ENCODE assay signal across 8 cellular contexts in genomic region chr3:101809178-101810022, GRCh38. TPM values are rescaled to one million over a fixed set of nuclear protein-coding genes. Genes with fewer than 3 reads are reported as not detected.
DNase-seq lines count a peak whose midpoint lies in the region; ATAC-seq and TF ChIP-seq lines count a peak whose summit lies in the region.

No MANE protein-coding gene starts in this region.

- H3K27me3 Mint-ChIP-seq in CD4-positive, alpha-beta T cell = no peaks in the 10 kb centered on the region

- H3K4me1 Mint-ChIP-seq in CD4-positive, alpha-beta T cell (ENCODE audit: low read depth) = peaks cover 50% of the 10 kb centered on the region

- peak in 6 of 10 experiments; percentile 4 to 27 (median 20) for DNase-seq in CD4-positive, alpha-beta T cell
- DNase-seq in NAMALWA (ENCODE audit: low spot score) (peak; percentile 69), WERI-Rb-1 (no peak), fibroblast of mammary gland (ENCODE audit: low read depth) (peak; percentile 60), GM19238 (ENCODE audit: insufficient read length, low spot score) (no peak)

- H3K9me3 ChIP-seq in CD4-positive, alpha-beta T cell (ENCODE audit: control insufficient read depth, low read length) = no peaks in the 10 kb centered on the region
- H3K9me3 ChIP-seq in WERI-Rb-1 (ENCODE audit: severe bottlenecking) (no peaks in the 10 kb centered on the region), neutrophil (no peaks in the 10 kb centered on the region)

- H3K4me3 Mint-ChIP-seq in CD4-positive, alpha-beta T cell = no peak overlapping the region

- H3K9me3 Mint-ChIP-seq in CD4-positive, alpha-beta T cell = no peaks in the 10 kb centered on the region

- H3K27ac Mint-ChIP-seq in CD4-positive, alpha-beta T cell = peak overlapping the region; percentile 73

- H3K4me1 ChIP-seq in neutrophil (ENCODE audit: control insufficient read depth in 1 of 2, insufficient read depth in 1 of 2, low read depth in 1 of 2, low read length in 1 of 2) = peaks cover 17 to 18% of the 10 kb centered on the region in 2 experiments

- H3K4me3 ChIP-seq in WERI-Rb-1 (ENCODE audit: low read depth, low read length) (no peak overlapping the region), fibroblast of mammary gland (ENCODE audit: control insufficient read depth, low read depth, low read length) (no peak overlapping the region), neutrophil (ENCODE audit: low read depth in 1 of 2, low read length in 1 of 2) (no peak overlapping the region)

- no peaks in the 10 kb centered on the region for H3K27me3 ChIP-seq in CD4-positive, alpha-beta T cell (ENCODE audit: control insufficient read depth, insufficient read depth, low read length)
- no peaks in the 10 kb centered on the region for H3K27me3 ChIP-seq in WERI-Rb-1 (ENCODE audit: insufficient read depth, low read depth, severe bottlenecking)
- H3K27me3 ChIP-seq in neutrophil = no peaks in the 10 kb centered on the region

- peak; percentile 73 for ATAC-seq in CD4-positive, alpha-beta T cell (ENCODE audit: poor library complexity)
- peak; percentile 45 for ATAC-seq in GM18511 (IDR thresholded peaks at IDR 0.05; ENCODE audit: unreplicated experiment)
- no peak for ATAC-seq in HG03571 (IDR thresholded peaks at IDR 0.05; ENCODE audit: unreplicated experiment)

- CTCF ChIA-PET in CD4-positive, alpha-beta T cell (lab: Charles Lee) = interaction anchor here (0.8 to 4.9 kb wide), 9 partner anchors 13 to 727 kb away, joined by 3 to 33 read pairs (median 4); partner anchors contain the start of genes CEP97 and NFKBIZ

- intact Hi-C loops in CD4-positive, alpha-beta T cell (cut with DNase I, micrococcal nuclease) = loop anchor here (1.0 to 5.0 kb wide), 6 partner anchors 17 to 728 kb away; partner anchors contain the start of gene NFKBIZ (in 1 of the 2)

- H3K27ac ChIP-seq in CD4-positive, alpha-beta T cell (ENCODE audit: low read depth, low read length) = peak overlapping the region; percentile 43
- no peak overlapping the region for H3K27ac ChIP-seq in WERI-Rb-1
- H3K27ac ChIP-seq in neutrophil = peak overlapping the region; percentile 66

- POLR2A ChIA-PET in CD4-positive, alpha-beta T cell (lab: Charles Lee) = interaction anchor here (0.6 to 3.0 kb wide), 9 partner anchors 18 to 420 kb away, joined by 3 to 12 read pairs (median 4); partner anchors contain the start of genes NFKBIZ and NXPE3

- peak; percentile 72 for TF ChIP-seq CTCF in CD4-positive, alpha-beta T cell (IDR thresholded peaks at IDR 0.05)
- TF ChIP-seq CTCF in WERI-Rb-1 (IDR thresholded peaks at IDR 0.05; ENCODE audit: low read depth, low read length) (peak; percentile 58), fibroblast of mammary gland (conservative IDR thresholded peaks at IDR 0.05; ENCODE audit: control insufficient read depth, insufficient read depth, low read depth, low read length) (peak; percentile 63), neutrophil (IDR thresholded peaks at IDR 0.05) (peak; percentile 70)

- H3K36me3 Mint-ChIP-seq in CD4-positive, alpha-beta T cell (ENCODE audit: low read depth) = peaks cover 60% of the 10 kb centered on the region

- H3K36me3 ChIP-seq in WERI-Rb-1 = no peaks in the 10 kb centered on the region; the same call in 1 of the 2 replicates
- peaks cover 17% of the 10 kb centered on the region for H3K36me3 ChIP-seq in neutrophil

RNA-seq across cellular contexts. Expression of gene NXPE3, which starts 30.4 kb away (rescaled TPM):
- total RNA-seq in CD4-positive, alpha-beta T cell = 10 to 100 TPM; 37.4 to 37.5 TPM

RNA-seq across cellular contexts. Expression of gene NFKBIZ, which starts 39.9 kb away (rescaled TPM):
- 100 to 1,000 TPM; 438 to 451 TPM for total RNA-seq in CD4-positive, alpha-beta T cell

Comparison
In these comparisons a context has a peak if more than half of its experiments do, and no peak if none do; other contexts are left out.
1. DNase-seq: peak in CD4-positive, alpha-beta T cell (6 of 10), NAMALWA (single experiment) and fibroblast of mammary gland (single experiment); none in WERI-Rb-1 (single experiment) and GM19238 (single experiment).
2. Peak in every context shown above with its lines, with median percentiles within 50 percentile points of each other: CTCF ChIP-seq.